Comparison of ENCODE assay signal across 30 cellular contexts in the genomic region with DNA sequence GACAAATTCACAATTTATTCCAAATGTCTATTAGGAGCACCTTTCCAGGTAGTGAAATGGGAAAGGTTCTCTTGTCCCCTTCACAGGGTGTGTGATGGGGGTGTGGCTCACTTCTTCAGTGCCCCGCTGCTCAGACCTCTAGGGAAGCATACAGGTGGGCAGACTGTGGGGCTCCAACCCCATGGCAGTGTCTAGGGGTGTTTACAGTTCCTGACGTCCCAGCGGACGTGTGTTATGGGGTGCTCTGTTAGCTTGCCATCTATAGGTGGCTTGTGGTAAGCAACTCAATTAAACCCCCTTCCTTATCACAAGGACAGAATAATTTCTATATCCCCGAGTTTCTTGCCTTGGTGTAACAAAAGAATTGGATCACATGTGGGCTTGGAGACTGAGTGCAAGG.
"Had no signal": no experiment of that assay in that cellular context is flagged by ENCODE, and none has a peak within 500 bp of the region (broad histone marks: within the 10 kb centered on the region; RNA-seq: fewer than 3 reads in every experiment).

No MANE protein-coding gene starts in this region.

- H3K4me3 Mint-ChIP-seq: activated CD4-positive, alpha-beta T cell treated with anti-CD3 and anti-CD28 coated beads for 36 hours; activated CD4-positive, alpha-beta T cell treated with anti-CD3 and anti-CD28 coated beads, Interleukin-2, amount 10 ng/mL, durations not matched to agents 7 days and 5 days; activated CD8-positive, alpha-beta T cell treated with anti-CD3 and anti-CD28 coated beads, Interleukin-2, amount 10 ng/mL, durations not matched to agents 7 days and 5 days; activated naive CD4-positive, alpha-beta T cell treated with anti-CD3 and anti-CD28 coated beads, Interleukin-2, amount 50 U/mL, for 24 hours; activated naive CD8-positive, alpha-beta T cell treated with anti-CD3 and anti-CD28 coated beads, Interleukin-2, amount 10 ng/mL, durations not matched to agents 7 days and 5 days; activated T-cell treated with anti-CD3 and anti-CD28 coated beads, Interleukin-2, amount 50 U/mL, for 24 hours had no signal

- H3K27ac ChIP-seq: ascending aorta, PC-9, RWPE1, WERI-Rb-1 had no signal

- H3K36me3 ChIP-seq: ascending aorta, WERI-Rb-1 had no signal

- H3K27me3 Mint-ChIP-seq: activated CD4-positive, alpha-beta T cell treated with anti-CD3 and anti-CD28 coated beads, Interleukin-2, amount 10 ng/mL, durations not matched to agents 7 days and 5 days; activated naive CD4-positive, alpha-beta T cell treated with anti-CD3 and anti-CD28 coated beads, Interleukin-2, amount 50 U/mL, for 24 hours; activated naive CD8-positive, alpha-beta T cell treated with anti-CD3 and anti-CD28 coated beads, Interleukin-2, amount 10 ng/mL, durations not matched to agents 7 days and 5 days had no signal

- H3K27ac Mint-ChIP-seq: activated CD4-positive, alpha-beta T cell treated with anti-CD3 and anti-CD28 coated beads for 36 hours; activated CD4-positive, alpha-beta T cell treated with anti-CD3 and anti-CD28 coated beads, Interleukin-2, amount 10 ng/mL, durations not matched to agents 7 days and 5 days; activated CD8-positive, alpha-beta T cell treated with anti-CD3 and anti-CD28 coated beads, Interleukin-2, amount 10 ng/mL, durations not matched to agents 7 days and 5 days; activated naive CD4-positive, alpha-beta T cell treated with anti-CD3 and anti-CD28 coated beads, Interleukin-2, amount 50 U/mL, for 24 hours; activated naive CD8-positive, alpha-beta T cell treated with anti-CD3 and anti-CD28 coated beads, Interleukin-2, amount 10 ng/mL, durations not matched to agents 7 days and 5 days; activated T-cell treated with anti-CD3 and anti-CD28 coated beads, Interleukin-2, amount 50 U/mL, for 24 hours; activated T-helper 2 cell treated with anti-CD3 and anti-CD28 coated beads, Interferon-gamma antibody, Interleukin-2, Interleukin-4, amounts not matched to agents 10 μg/mL and 5 μg/mL and 100 μg/mL, durations not matched to agents 14 hours and 24 hours and 36 hours had no signal

- H2AFZ ChIP-seq: PC-9 had no signal

- DNase-seq: activated CD4-positive, alpha-beta T cell treated with anti-CD3 and anti-CD28 coated beads for 36 hours; activated CD4-positive, alpha-beta T cell treated with anti-CD3 and anti-CD28 coated beads, Interleukin-2, amount 10 ng/mL, durations not matched to agents 7 days and 5 days; activated CD4-positive, alpha-beta T cell treated with anti-CD3 and anti-CD28 coated beads, Interleukin-2, amount 50 U/mL, for 48 hours; activated CD8-positive, alpha-beta T cell treated with anti-CD3 and anti-CD28 coated beads, Interleukin-2, amount 10 ng/mL, durations not matched to agents 7 days and 5 days; activated gamma-delta T cell; activated naive CD4-positive, alpha-beta T cell treated with Interleukin-2 at 50 U/mL for 16 hours; activated naive CD8-positive, alpha-beta T cell treated with anti-CD3 and anti-CD28 coated beads, Interleukin-2, amount 10 ng/mL, durations not matched to agents 7 days and 5 days; activated T-cell treated with anti-CD3 and anti-CD28 coated beads, Interleukin-2, amount 50 U/mL, for 24 hours; amygdala; caudate nucleus; cerebellar nuclear complex; NCI-H1105; NCI-H1417 treated with DMSO at 0.1 percent for 48 hours; NCI-H187 treated with DMSO at 0.1 percent for 48 hours; NCI-H2081; NCI-H2171 treated with DMSO at 0.1 percent for 48 hours; NCI-H2227 treated with DMSO at 0.1 percent for 48 hours; NCI-H446; NCI-H510A treated with DMSO at 0.1 percent for 48 hours; NCI-H69; NCI-H82; SIG-M5; T1000; WERI-Rb-1 had no signal

- ATAC-seq: activated CD4-positive, alpha-beta T cell treated with anti-CD3 and anti-CD28 coated beads for 36 hours; activated CD8-positive, alpha-beta T cell treated with anti-CD3 and anti-CD28 coated beads, Interleukin-2, amount 10 ng/mL, durations not matched to agents 7 days and 5 days; Right ventricle myocardium inferior had no signal

- H3K36me3 Mint-ChIP-seq: activated naive CD8-positive, alpha-beta T cell treated with anti-CD3 and anti-CD28 coated beads, Interleukin-2, amount 10 ng/mL, durations not matched to agents 7 days and 5 days had no signal

- H3K4me2 ChIP-seq: PC-9 had no signal

- H3K4me3 ChIP-seq: ascending aorta, PC-9 had no signal

- H3K4me1 ChIP-seq: ascending aorta had no signal

- H3K27me3 ChIP-seq: ascending aorta had no signal

- H3K4me1 Mint-ChIP-seq: activated CD4-positive, alpha-beta T cell treated with anti-CD3 and anti-CD28 coated beads for 36 hours; activated CD4-positive, alpha-beta T cell treated with anti-CD3 and anti-CD28 coated beads, Interleukin-2, amount 10 ng/mL, durations not matched to agents 7 days and 5 days; activated naive CD4-positive, alpha-beta T cell treated with anti-CD3 and anti-CD28 coated beads, Interleukin-2, amount 50 U/mL, for 24 hours; activated naive CD8-positive, alpha-beta T cell treated with anti-CD3 and anti-CD28 coated beads, Interleukin-2, amount 10 ng/mL, durations not matched to agents 7 days and 5 days had no signal
